ENCODE assay signal across 21 cellular contexts in the genomic region with DNA sequence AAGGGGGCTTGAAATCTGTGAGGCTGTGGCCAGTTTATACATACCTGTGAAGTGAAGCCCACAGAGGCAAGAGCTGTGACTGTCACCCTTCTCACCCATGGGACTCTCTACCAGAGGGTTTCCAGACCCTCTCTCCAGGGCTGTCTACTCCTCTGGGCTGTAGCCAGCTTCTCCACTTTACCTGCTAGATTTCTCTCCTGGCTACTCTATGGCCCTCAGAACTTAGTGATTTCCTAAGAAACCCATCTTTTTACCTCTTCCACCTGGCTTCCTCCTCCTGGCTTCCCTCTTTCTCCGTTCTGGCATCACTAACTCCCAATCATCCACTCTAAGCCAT.
DNase-seq lines count a peak whose midpoint lies in the region; ATAC-seq and TF ChIP-seq lines count a peak whose summit lies in the region.
"Had no signal": no experiment of that assay in that cellular context is flagged by ENCODE, and none has a peak within 500 bp of the region (broad histone marks: within the 10 kb centered on the region; RNA-seq: fewer than 3 reads in every experiment).

No MANE protein-coding gene starts in this region.

- H3K23ac ChIP-seq in IMR-90 (ENCODE audit: low read depth, low read length) = no peak overlapping the region

- H3K36me3 ChIP-seq in IMR-90 (ENCODE audit: control insufficient read depth, insufficient read depth, low read length) = no peaks in the 10 kb centered on the region
- H3K36me3 ChIP-seq: BLaER1 had no signal

- H2BK15ac ChIP-seq in IMR-90 (ENCODE audit: low read depth, low read length) = no peak overlapping the region

- no peak overlapping the region for H2BK120ac ChIP-seq in IMR-90 (ENCODE audit: low read depth, low read length)

- no peaks in the 10 kb centered on the region; the same call in none of the 2 replicates for H3K27me3 ChIP-seq in IMR-90 (ENCODE audit: control insufficient read depth, insufficient read depth, low read length)
- H3K27me3 ChIP-seq: BLaER1 had no signal

- H3K79me1 ChIP-seq in IMR-90 (ENCODE audit: low read depth in 1 of 2, low read length in 2 of 2) = no peaks in the 10 kb centered on the region

- H3K14ac ChIP-seq in IMR-90 (replicated peaks; ENCODE audit: low read depth, low read length) = no peak overlapping the region

- no peak overlapping the region for H2AFZ ChIP-seq in IMR-90 (replicated peaks; ENCODE audit: low read length, poor library complexity)
- H2AFZ ChIP-seq: GM23248 had no signal

- H3K4me3 ChIP-seq in IMR-90 (ENCODE audit: insufficient read depth, low read depth, low read length) = no peak overlapping the region
- H3K4me3 ChIP-seq: BLaER1, GM12878, GM23248 had no signal

- no peaks in the 10 kb centered on the region for H3K4me1 Mint-ChIP-seq in activated naive CD4-positive, alpha-beta T cell treated with anti-CD3 and anti-CD28 coated beads, Interleukin-2, amount 50 U/mL, for 24 hours
- no peaks in the 10 kb centered on the region for H3K4me1 Mint-ChIP-seq in activated naive CD4-positive, alpha-beta T cell treated with anti-CD3 and anti-CD28 coated beads, Interleukin-2, amount 10 ng/mL, durations not matched to agents 7 days and 5 days
- peaks cover 37% of the 10 kb centered on the region for H3K4me1 Mint-ChIP-seq in glutamatergic neuron (ENCODE audit: low read depth, unreplicated experiment)
- H3K4me1 Mint-ChIP-seq in stimulated activated naive B cell treated with anti-CD40 and anti-IgM and Interleukin-4, amounts not matched to agents 10 μg/mL and 1 μg/mL and 100 μg/mL, for 72 hours = peaks cover 31 to 80% of the 10 kb centered on the region in 2 donors

- peak overlapping the region; percentile 69; the same call in 1 of the 2 replicates for H2BK20ac ChIP-seq in IMR-90 (ENCODE audit: low read depth, low read length)

- no peak overlapping the region for H2AK9ac ChIP-seq in IMR-90 (replicated peaks; ENCODE audit: low read depth, low read length, poor library complexity)

- H2BK5ac ChIP-seq in IMR-90 (ENCODE audit: low read depth, low read length, poor library complexity, severe bottlenecking) = no peak overlapping the region

- in situ Hi-C loops in IMR-90 (cut with MboI; ENCODE audit: low sequenced_read_pairs) = no loop called here

- H3K4me3 Mint-ChIP-seq in activated naive CD4-positive, alpha-beta T cell treated with anti-CD3 and anti-CD28 coated beads, Interleukin-2, amount 50 U/mL, for 24 hours = no peak overlapping the region
- no peak overlapping the region for H3K4me3 Mint-ChIP-seq in activated naive CD4-positive, alpha-beta T cell treated with anti-CD3 and anti-CD28 coated beads, Interleukin-2, amount 10 ng/mL, durations not matched to agents 7 days and 5 days
- H3K4me3 Mint-ChIP-seq in glutamatergic neuron (ENCODE audit: unreplicated experiment) = no peak overlapping the region
- no peak overlapping the region for H3K4me3 Mint-ChIP-seq in stimulated activated naive B cell treated with anti-CD40 and anti-IgM and Interleukin-4, amounts not matched to agents 10 μg/mL and 1 μg/mL and 100 μg/mL, for 72 hours
- H3K4me3 Mint-ChIP-seq: B cell; CD4-positive, CD25-positive, alpha-beta regulatory T cell; CD8-positive, alpha-beta T cell; H9 had no signal

- intact Hi-C loops in IMR-90 (cut with micrococcal nuclease) = no loop called here

- no peak for TF ChIP-seq CTCF in IMR-90 (conservative IDR thresholded peaks at IDR 0.05; ENCODE audit: low read depth, low read length)
- no peak for TF ChIP-seq CTCF in glutamatergic neuron (IDR thresholded peaks at IDR 0.05; ENCODE audit: partially characterized antibody, unreplicated experiment)

- TF ChIP-seq RAD21 in IMR-90 (IDR thresholded peaks at IDR 0.05; ENCODE audit: low read length) = no peak

- no peaks in the 10 kb centered on the region for H3K36me3 Mint-ChIP-seq in activated naive CD4-positive, alpha-beta T cell treated with anti-CD3 and anti-CD28 coated beads, Interleukin-2, amount 50 U/mL, for 24 hours
- no peaks in the 10 kb centered on the region for H3K36me3 Mint-ChIP-seq in activated naive CD4-positive, alpha-beta T cell treated with anti-CD3 and anti-CD28 coated beads, Interleukin-2, amount 10 ng/mL, durations not matched to agents 7 days and 5 days
- no peaks in the 10 kb centered on the region for H3K36me3 Mint-ChIP-seq in glutamatergic neuron (ENCODE audit: unreplicated experiment)
- H3K36me3 Mint-ChIP-seq in stimulated activated naive B cell treated with anti-CD40 and anti-IgM and Interleukin-4, amounts not matched to agents 10 μg/mL and 1 μg/mL and 100 μg/mL, for 72 hours = peaks cover 0 to 2% of the 10 kb centered on the region in 2 donors
- H3K36me3 Mint-ChIP-seq: CD4-positive, CD25-positive, alpha-beta regulatory T cell; CD8-positive, alpha-beta T cell had no signal

- H4K20me1 ChIP-seq in IMR-90 (ENCODE audit: insufficient read depth, low read length) = no peaks in the 10 kb centered on the region
- H4K20me1 ChIP-seq: BLaER1 had no signal

- dilution Hi-C loops in IMR-90 (cut with HindIII; ENCODE audit: low sequenced_read_pairs, unreplicated experiment) = no loop called here

- H3K18ac ChIP-seq in IMR-90 (ENCODE audit: low read depth, low read length) = no peak overlapping the region

- H3K9me3 Mint-ChIP-seq in activated naive CD4-positive, alpha-beta T cell treated with anti-CD3 and anti-CD28 coated beads, Interleukin-2, amount 50 U/mL, for 24 hours = no peaks in the 10 kb centered on the region
- no peaks in the 10 kb centered on the region for H3K9me3 Mint-ChIP-seq in activated naive CD4-positive, alpha-beta T cell treated with anti-CD3 and anti-CD28 coated beads, Interleukin-2, amount 10 ng/mL, durations not matched to agents 7 days and 5 days
- H3K9me3 Mint-ChIP-seq in glutamatergic neuron (ENCODE audit: unreplicated experiment) = peaks cover 21% of the 10 kb centered on the region
- H3K9me3 Mint-ChIP-seq in stimulated activated naive B cell treated with anti-CD40 and anti-IgM and Interleukin-4, amounts not matched to agents 10 μg/mL and 1 μg/mL and 100 μg/mL, for 72 hours = peaks cover 0 to 1% of the 10 kb centered on the region in 2 donors
- H3K9me3 Mint-ChIP-seq: CD4-positive, CD25-positive, alpha-beta regulatory T cell; CD8-positive, alpha-beta T cell; H9 had no signal

- H4K5ac ChIP-seq in IMR-90 (ENCODE audit: low read depth, low read length) = no peak overlapping the region

- no peak overlapping the region for H3K4me2 ChIP-seq in IMR-90 (ENCODE audit: low read depth, low read length)
- H3K4me2 ChIP-seq: BLaER1 had no signal

- H3K9me1 ChIP-seq in IMR-90 (ENCODE audit: insufficient read depth, low read length) = peaks cover 6% of the 10 kb centered on the region

- no peak for ATAC-seq in IMR-90 (ENCODE audit: low read depth)
- ATAC-seq in stimulated activated naive B cell treated with anti-CD40 and anti-IgM and Interleukin-4, amounts not matched to agents 10 μg/mL and 1 μg/mL and 100 μg/mL, for 72 hours (replicated peaks) = peak; percentile 13 to 18
- ATAC-seq: CD8-positive, alpha-beta T cell had no signal

- H3K56ac ChIP-seq in IMR-90 (ENCODE audit: extremely low read depth, insufficient read depth, low read length) = no peak overlapping the region

- peaks cover 4% of the 10 kb centered on the region for H3K4me1 ChIP-seq in IMR-90 (ENCODE audit: control insufficient read depth, insufficient read depth, low read length)
- H3K4me1 ChIP-seq: Caco-2 had no signal

- H3K4ac ChIP-seq in IMR-90 (ENCODE audit: low read depth, low read length) = peak overlapping the region; percentile 55; the same call in 1 of the 2 replicates

- POLR2A ChIA-PET in IMR-90 (lab: Charles Lee; ENCODE audit: unreplicated experiment) = no interaction called here

- TF ChIP-seq POLR2A in IMR-90 (IDR thresholded peaks at IDR 0.05; ENCODE audit: low read depth, low read length) = no peak

- H3K9ac ChIP-seq in IMR-90 (ENCODE audit: low read depth, low read length) = no peak overlapping the region
- H3K9ac ChIP-seq: BLaER1, GM23248 had no signal

- no peak overlapping the region for H2AK5ac ChIP-seq in IMR-90 (ENCODE audit: low read depth, low read length)

- peak overlapping the region; percentile 56 for H3K27ac Mint-ChIP-seq in activated naive CD4-positive, alpha-beta T cell treated with anti-CD3 and anti-CD28 coated beads, Interleukin-2, amount 50 U/mL, for 24 hours
- no peak overlapping the region for H3K27ac Mint-ChIP-seq in activated naive CD4-positive, alpha-beta T cell treated with anti-CD3 and anti-CD28 coated beads, Interleukin-2, amount 10 ng/mL, durations not matched to agents 7 days and 5 days
- H3K27ac Mint-ChIP-seq in glutamatergic neuron (ENCODE audit: unreplicated experiment) = peak overlapping the region; percentile 62
- H3K27ac Mint-ChIP-seq in stimulated activated naive B cell treated with anti-CD40 and anti-IgM and Interleukin-4, amounts not matched to agents 10 μg/mL and 1 μg/mL and 100 μg/mL, for 72 hours = peak overlapping the region; percentile 66
- H3K27ac Mint-ChIP-seq: B cell; CD4-positive, CD25-positive, alpha-beta regulatory T cell; CD8-positive, alpha-beta T cell; H9 had no signal

- H4K8ac ChIP-seq in IMR-90 (ENCODE audit: low read depth in 2 of 2, low read length in 2 of 2) = no peak overlapping the region

- WGBS in IMR-90 (ENCODE audit: extremely low coverage in 2 of 2, insufficient read length in 1 of 2), 2 experiments = 0% methylated on average over 1 of the region's 1 CpG; no CpG with 5 or more reads in 1 of the 2 experiments

- BruUV-seq in IMR-90 (replicated peaks; lab: Mats Ljungman, UMichigan) = no TSS peak

- no peak overlapping the region for H3K27ac ChIP-seq in IMR-90 (ENCODE audit: insufficient read depth, low read length)
- H3K27ac ChIP-seq: 22Rv1, BLaER1, C4-2B, GM23248 had no signal

- no peak for DNase-seq in activated naive CD4-positive, alpha-beta T cell treated with anti-CD3 and anti-CD28 coated beads, Interleukin-2, amount 10 ng/mL, durations not matched to agents 7 days and 5 days
- no peak for DNase-seq in IMR-90
- DNase-seq in glutamatergic neuron = no peak
- no peak for DNase-seq in stimulated activated naive B cell treated with anti-CD40 and anti-IgM and Interleukin-4, amounts not matched to agents 10 μg/mL and 1 μg/mL and 100 μg/mL, for 72 hours
- DNase-seq in NCI-H526 treated with DMSO at 0.1 percent for 48 hours (lab: John Stamatoyannopoulos, UW) = no peak
- DNase-seq in DMS53 (lab: John Stamatoyannopoulos, UW) = no peak
- no peak for DNase-seq in SW480 (ENCODE audit: low spot score)
- DNase-seq: CD4-positive, CD25-positive, alpha-beta regulatory T cell; CD8-positive, alpha-beta T cell; DMS153; DMS79; GDM1; H9 had no signal

- H4K91ac ChIP-seq in IMR-90 (ENCODE audit: insufficient read depth, low read depth, low read length) = 0 out of 2 replicates have a peak overlapping the region, but pooled peaks have one; percentile 8

- peaks cover 3% of the 10 kb centered on the region for H3K27me3 Mint-ChIP-seq in activated naive CD4-positive, alpha-beta T cell treated with anti-CD3 and anti-CD28 coated beads, Interleukin-2, amount 50 U/mL, for 24 hours
- H3K27me3 Mint-ChIP-seq in activated naive CD4-positive, alpha-beta T cell treated with anti-CD3 and anti-CD28 coated beads, Interleukin-2, amount 10 ng/mL, durations not matched to agents 7 days and 5 days = peaks cover 20% of the 10 kb centered on the region
- peaks cover 14% of the 10 kb centered on the region for H3K27me3 Mint-ChIP-seq in glutamatergic neuron (ENCODE audit: unreplicated experiment)
- no peaks in the 10 kb centered on the region for H3K27me3 Mint-ChIP-seq in stimulated activated naive B cell treated with anti-CD40 and anti-IgM and Interleukin-4, amounts not matched to agents 10 μg/mL and 1 μg/mL and 100 μg/mL, for 72 hours

- CTCF ChIA-PET in activated naive CD4-positive, alpha-beta T cell treated with anti-CD3 and anti-CD28 coated beads, Interleukin-2, amount 10 ng/mL, durations not matched to agents 7 days and 5 days (lab: Charles Lee) = interaction anchor here (0.9 to 1.7 kb wide), 3 partner anchors 12 to 139 kb away, joined by 3 read pairs; no protein-coding TSS in a partner anchor
- CTCF ChIA-PET in IMR-90 (lab: Yijun Ruan, JAX) = interaction anchor here (0.6 to 1.2 kb wide), 2 partner anchors 80 to 922 kb away, joined by 3 to 4 read pairs; no protein-coding TSS in a partner anchor

- no peaks in the 10 kb centered on the region for H3K9me3 ChIP-seq in IMR-90 (ENCODE audit: control insufficient read depth, insufficient read depth, low read length)
- H3K9me3 ChIP-seq: BLaER1, Caco-2 had no signal
